ENCODE assay signal across 9 cellular contexts in genomic region chr1:182143154-182143657, GRCh38.
DNase-seq lines count a peak whose midpoint lies in the region; ATAC-seq and TF ChIP-seq lines count a peak whose summit lies in the region.
"Had no signal": no experiment of that assay in that cellular context is flagged by ENCODE, and none has a peak within 500 bp of the region (broad histone marks: within the 10 kb centered on the region; RNA-seq: fewer than 3 reads in every experiment).

No MANE protein-coding gene starts in this region.

- H3K4me1 Mint-ChIP-seq in natural killer cell: peaks cover 0 to 6% of the 10 kb centered on the region in 2 donors

- peak; percentile 72 to 93 (median 83) for ATAC-seq in natural killer cell
- no peak for ATAC-seq in HG03159 (IDR thresholded peaks at IDR 0.05; ENCODE audit: unreplicated experiment)

- no peaks in the 10 kb centered on the region for H4K20me1 ChIP-seq in fibroblast of lung (ENCODE audit: control insufficient read depth, extremely low read depth, insufficient read depth, low read length)

- peaks cover 10 to 18% of the 10 kb centered on the region in 2 donors for H3K27me3 Mint-ChIP-seq in natural killer cell (ENCODE audit: low read depth in 2 of 2)

- no peak overlapping the region for H3K4me2 ChIP-seq in fibroblast of lung (ENCODE audit: extremely low read depth, insufficient read depth, low read length)

- TF ChIP-seq CTCF in GM10248 (IDR thresholded peaks at IDR 0.05; ENCODE audit: control extremely low read depth, extremely low read depth, low read depth, missing control alignments) (peak; percentile 95), LNCaP clone FGC (IDR thresholded peaks at IDR 0.05; ENCODE audit: control insufficient read depth, extremely low read depth, insufficient read depth) (peak; percentile 88), fibroblast of lung (conservative IDR thresholded peaks at IDR 0.05 in 1 of 2, IDR thresholded peaks at IDR 0.05 in 1 of 2; ENCODE audit: low read depth in 1 of 2, low read length in 2 of 2) (peak; percentile 96 to 98), natural killer cell (IDR thresholded peaks at IDR 0.05) (peak; percentile 89)

- no peak overlapping the region for H3K27ac ChIP-seq in fibroblast of lung (ENCODE audit: insufficient read depth, low read length)

- H3K9ac ChIP-seq in fibroblast of lung (ENCODE audit: insufficient read depth, low read length): no peak overlapping the region

- no peak overlapping the region for H2AFZ ChIP-seq in fibroblast of lung (ENCODE audit: low read length)

- peak; percentile 74 for DNase-seq in GM10248 (ENCODE audit: extremely low spot score)
- DNase-seq in LNCaP clone FGC (ENCODE audit: low read depth): peak; percentile 59
- DNase-seq in RKO (ENCODE audit: low spot score): peak; percentile 73
- DNase-seq in activated T-helper 1 cell treated with anti-CD3 and anti-CD28 coated beads, Interleukin-2, amount 50 U/mL, for 16 hours (ENCODE audit: low read depth in 1 of 2, low spot score in 1 of 2): peak; percentile 72 to 90
- peak; percentile 61 to 85 for DNase-seq in fibroblast of lung (ENCODE audit: low read depth in 2 of 2)
- DNase-seq in natural killer cell: peak; percentile 82
- DNase-seq in stimulated activated CD8-positive, alpha-beta memory T cell treated with anti-CD3 and anti-CD28 coated beads, Interleukin-7, amount 100 ng/mL, for 48 hours (ENCODE audit: extremely low read depth in 1 of 2, low read depth in 1 of 2): peak; percentile 55 to 74

- no peaks in the 10 kb centered on the region for H3K36me3 Mint-ChIP-seq in natural killer cell

- no peak overlapping the region for H3K27ac Mint-ChIP-seq in natural killer cell
- H3K27ac Mint-ChIP-seq: stimulated activated naive CD8-positive, alpha-beta T cell treated with anti-CD3 and anti-CD28 coated beads, Interleukin-15, Interleukin-2, amounts not matched to agents 100 ng/mL and 50 ng/mL, for 24 hours had no signal

- H3K79me2 ChIP-seq in fibroblast of lung (ENCODE audit: control insufficient read depth, insufficient read depth, low read length): no peaks in the 10 kb centered on the region

- H3K4me3 ChIP-seq in LNCaP clone FGC (ENCODE audit: low read depth, low read length) (no peak overlapping the region), fibroblast of lung (replicated peaks in 1 of 4; ENCODE audit: control extremely low read depth in 1 of 4, insufficient read depth in 1 of 4, low read depth in 3 of 4, low read length in 4 of 4) (no peak overlapping the region)

- no peaks in the 10 kb centered on the region for H3K9me3 Mint-ChIP-seq in natural killer cell
- H3K9me3 Mint-ChIP-seq: stimulated activated naive CD8-positive, alpha-beta T cell treated with anti-CD3 and anti-CD28 coated beads, Interleukin-15, Interleukin-2, amounts not matched to agents 100 ng/mL and 50 ng/mL, for 24 hours had no signal

- no peaks in the 10 kb centered on the region for H3K9me3 ChIP-seq in fibroblast of lung (ENCODE audit: control insufficient read depth, insufficient read depth, low read depth, low read length)

- H3K4me1 ChIP-seq in fibroblast of lung (ENCODE audit: control insufficient read depth, extremely low read depth, insufficient read depth, low read length): peaks cover 4% of the 10 kb centered on the region

- no peaks in the 10 kb centered on the region for H3K36me3 ChIP-seq in fibroblast of lung (ENCODE audit: control insufficient read depth, insufficient read depth, low read length)

- no peak overlapping the region for H3K4me3 Mint-ChIP-seq in natural killer cell
- H3K4me3 Mint-ChIP-seq: stimulated activated naive CD8-positive, alpha-beta T cell treated with anti-CD3 and anti-CD28 coated beads, Interleukin-15, Interleukin-2, amounts not matched to agents 100 ng/mL and 50 ng/mL, for 24 hours had no signal

- no peaks in the 10 kb centered on the region for H3K27me3 ChIP-seq in fibroblast of lung (ENCODE audit: control insufficient read depth, insufficient read depth, low read length)

- CTCF ChIA-PET in GM10248 (lab: Yijun Ruan, JAX): interaction anchor here (0.6 to 9.4 kb wide), 81 partner anchors 9 to 664 kb away, joined by 3 to 245 read pairs (median 5); partner anchors contain the start of genes GLUL and TEDDM1

- intact Hi-C loops in natural killer cell (cut with micrococcal nuclease): loop anchor here (1.0 kb wide), 1 partner anchor 253 kb away; no protein-coding TSS in a partner anchor

- POLR2A ChIA-PET in GM10248 (lab: Yijun Ruan, JAX): interaction anchor here (1.2 kb wide), 1 partner anchor 254 kb away, joined by 6 read pairs; no protein-coding TSS in a partner anchor
